ENCODE assay signal across 8 cellular contexts in genomic region chr17:50721194-50722010, GRCh38. TPM values are rescaled to one million over a fixed set of nuclear protein-coding genes. Genes with fewer than 3 reads are reported as not detected.
A peak's percentile ranks its signal among the peaks of the same experiment; 100 is the strongest.
DNase-seq lines count a peak whose midpoint lies in the region; ATAC-seq and TF ChIP-seq lines count a peak whose summit lies in the region.

No MANE protein-coding gene starts in this region.

- H3K9me3 Mint-ChIP-seq in activated T-cell treated with anti-CD3 and anti-CD28 coated beads, Interleukin-2, amount 50 U/mL, for 4 hours = no peaks in the 10 kb centered on the region
- H3K9me3 Mint-ChIP-seq in T-cell = no peaks in the 10 kb centered on the region

- H3K27ac Mint-ChIP-seq in T-cell = peak overlapping the region; percentile 93 to 98

- H3K27me3 Mint-ChIP-seq in activated T-cell treated with anti-CD3 and anti-CD28 coated beads, Interleukin-2, amount 50 U/mL, for 4 hours (ENCODE audit: low read depth) = no peaks in the 10 kb centered on the region
- no peaks in the 10 kb centered on the region for H3K27me3 Mint-ChIP-seq in T-cell

- H3K4me3 Mint-ChIP-seq in activated T-cell treated with anti-CD3 and anti-CD28 coated beads, Interleukin-2, amount 50 U/mL, for 4 hours = peak overlapping the region; percentile 98
- peak overlapping the region; percentile 96 to 98 (median 97) for H3K4me3 Mint-ChIP-seq in T-cell

- peaks cover 39% of the 10 kb centered on the region for H3K4me1 Mint-ChIP-seq in activated T-cell treated with anti-CD3 and anti-CD28 coated beads, Interleukin-2, amount 50 U/mL, for 4 hours (ENCODE audit: low read depth)
- peaks cover 49 to 58% (median 51%) of the 10 kb centered on the region in 3 donors for H3K4me1 Mint-ChIP-seq in T-cell

- ATAC-seq in activated T-cell treated with anti-CD3 and anti-CD28 coated beads, Interleukin-2, amount 50 U/mL, for 4 hours = peak; percentile 17 to 25
- ATAC-seq in T-cell (replicated peaks in 1 of 4) = no peak
- ATAC-seq in GM19467 (IDR thresholded peaks at IDR 0.05; ENCODE audit: unreplicated experiment) = no peak

- intact Hi-C loops in head of caudate nucleus (cut with DNase I) = no loop called here

- no peak for DNase-seq in activated T-cell treated with anti-CD3 and anti-CD28 coated beads, Interleukin-2, amount 50 U/mL, for 4 hours
- DNase-seq in activated T-cell treated with anti-CD3 and anti-CD28 coated beads, Interleukin-2, amount 50 U/mL, for 1 hour = no peak
- DNase-seq in T-cell (peak in 1 of 34 experiments; percentile 8), fibroblast of mammary gland (ENCODE audit: low read depth) (peak; percentile 33), skeletal muscle cell (ENCODE audit: low read depth) (no peak), foreskin melanocyte (no peak), head of caudate nucleus (no peak)

- CTCF ChIA-PET in T-cell (lab: Charles Lee) = interaction anchor here in 1 of 2 donors (0.6 to 0.7 kb wide), 2 partner anchors 104 to 232 kb away, joined by 3 to 4 read pairs; no protein-coding TSS in a partner anchor

- POLR2A ChIA-PET in T-cell (lab: Charles Lee) = interaction anchor here (0.6 to 0.8 kb wide), 4 partner anchors 13 to 539 kb away, joined by 3 to 4 read pairs (median 3); no protein-coding TSS in a partner anchor

- peaks cover 15% of the 10 kb centered on the region for H3K36me3 Mint-ChIP-seq in activated T-cell treated with anti-CD3 and anti-CD28 coated beads, Interleukin-2, amount 50 U/mL, for 4 hours (ENCODE audit: insufficient read depth)
- peaks cover 8% of the 10 kb centered on the region for H3K36me3 Mint-ChIP-seq in T-cell

- H3K4me3 ChIP-seq in fibroblast of mammary gland (ENCODE audit: control insufficient read depth, low read depth, low read length) (peak overlapping the region; percentile 91), skeletal muscle cell (ENCODE audit: low read depth, low read length) (peak overlapping the region; percentile 93)

- no peak for TF ChIP-seq CTCF in fibroblast of mammary gland (conservative IDR thresholded peaks at IDR 0.05; ENCODE audit: control insufficient read depth, insufficient read depth, low read depth, low read length)

RNA-seq across cellular contexts. Expression of gene LUC7L3, which starts 2.0 kb away (rescaled TPM):
- total RNA-seq in activated T-cell treated with anti-CD3 and anti-CD28 coated beads, Interleukin-2, amount 50 U/mL, for 4 hours = 100 to 1,000 TPM in 2 of 3 donors, 10 to 100 TPM in 1; 99.8 to 108 (median 100) TPM
- total RNA-seq in T-cell = 100 to 1,000 TPM; 126 to 273 (median 232) TPM

RNA-seq across cellular contexts. Expression of gene ANKRD40, which starts 13.7 kb away (rescaled TPM):
- 10 to 100 TPM; 54.4 to 61.1 (median 59.1) TPM for total RNA-seq in activated T-cell treated with anti-CD3 and anti-CD28 coated beads, Interleukin-2, amount 50 U/mL, for 4 hours
- 10 to 100 TPM; 30.3 to 37.6 (median 34.5) TPM for total RNA-seq in T-cell

RNA-seq across cellular contexts. Expression of gene ANKRD40CL, which starts 45.9 kb away (rescaled TPM):
- total RNA-seq in activated T-cell treated with anti-CD3 and anti-CD28 coated beads, Interleukin-2, amount 50 U/mL, for 4 hours = not detected
- total RNA-seq in T-cell = not detected

Comparison
In these comparisons a context has a peak if more than half of its experiments do, and no peak if none do; other contexts are left out.
1. ATAC-seq: peak in activated T-cell treated with anti-CD3 and anti-CD28 coated beads, Interleukin-2, amount 50 U/mL, for 4 hours (2 of 2); none in T-cell (0 of 4) and GM19467 (single experiment).